24 cellular contexts compared by ENCODE assay signal in genomic region chr15:76483018-76483417, GRCh38.
"Had no signal": no experiment of that assay in that cellular context is flagged by ENCODE, and none has a peak within 500 bp of the region (broad histone marks: within the 10 kb centered on the region; RNA-seq: fewer than 3 reads in every experiment).

No MANE protein-coding gene starts in this region.

- FAIRE-seq: endometrium, islet of Langerhans, keratinocyte had no signal

- H3K27ac ChIP-seq: colonic mucosa, epithelial cell of prostate, esophagus squamous epithelium, gastrocnemius medialis, heart right ventricle, left ventricle myocardium inferior, lower lobe of right lung had no signal

- DNase-seq: colonic mucosa; cortex of kidney; effector CD8-positive, alpha-beta T cell; effector memory CD8-positive, alpha-beta T cell; endodermal cell; erythroblast; esophagus squamous epithelium; foreskin fibroblast; foreskin melanocyte; gastrocnemius medialis; glutamatergic neuron; head of caudate nucleus; heart right ventricle; hippocampal formation; left cardiac atrium; left ventricle myocardium inferior; lower lobe of right lung; mesenchymal stem cell; naive thymus-derived CD4-positive, alpha-beta T cell had no signal

- ATAC-seq: effector memory CD8-positive, alpha-beta T cell; esophagus mucosa; gastrocnemius medialis; heart right ventricle; left cardiac atrium; lower lobe of right lung; naive thymus-derived CD4-positive, alpha-beta T cell had no signal

- H3K36me3 ChIP-seq: colonic mucosa, esophagus squamous epithelium, gastrocnemius medialis, heart right ventricle, left ventricle myocardium inferior, lower lobe of right lung had no signal

- H3K4me1 ChIP-seq: colonic mucosa, esophagus squamous epithelium, gastrocnemius medialis, heart right ventricle, lower lobe of right lung had no signal

- H3K4me3 ChIP-seq: colonic mucosa, esophagus squamous epithelium, gastrocnemius medialis, heart right ventricle, left ventricle myocardium inferior, lower lobe of right lung had no signal

- H3K27me3 ChIP-seq: colonic mucosa, esophagus squamous epithelium, gastrocnemius medialis, heart right ventricle had no signal

- H3K9me3 ChIP-seq: colonic mucosa, gastrocnemius medialis, lower lobe of right lung had no signal
